In genomic region chr11:62621027-62621566, GRCh38 we compare ENCODE assay signal across 2 cellular contexts.
TF ChIP-seq lines count a peak whose summit lies in the region.

No MANE protein-coding gene starts in this region.

TF ChIP-seq in A549, 52 proteins besides CTCF, POLR2A, EP300 and RAD21:
- TF ChIP-seq, protein P1, sequence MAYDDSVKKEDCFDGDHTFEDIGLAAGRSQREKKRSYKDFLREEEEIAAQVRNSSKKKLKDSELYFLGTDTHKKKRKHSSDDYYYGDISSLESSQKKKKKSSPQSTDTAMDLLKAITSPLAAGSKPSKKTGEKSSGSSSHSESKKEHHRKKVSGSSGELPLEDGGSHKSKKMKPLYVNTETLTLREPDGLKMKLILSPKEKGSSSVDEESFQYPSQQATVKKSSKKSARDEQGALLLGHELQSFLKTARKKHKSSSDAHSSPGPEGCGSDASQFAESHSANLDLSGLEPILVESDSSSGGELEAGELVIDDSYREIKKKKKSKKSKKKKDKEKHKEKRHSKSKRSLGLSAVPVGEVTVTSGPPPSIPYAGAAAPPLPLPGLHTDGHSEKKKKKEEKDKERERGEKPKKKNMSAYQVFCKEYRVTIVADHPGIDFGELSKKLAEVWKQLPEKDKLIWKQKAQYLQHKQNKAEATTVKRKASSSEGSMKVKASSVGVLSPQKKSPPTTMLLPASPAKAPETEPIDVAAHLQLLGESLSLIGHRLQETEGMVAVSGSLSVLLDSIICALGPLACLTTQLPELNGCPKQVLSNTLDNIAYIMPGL (CRISPR knock-in tag; IDR thresholded peaks at IDR 0.05; ENCODE audit: borderline replicate concordance) = no peak
- peak; percentile 89 for TF ChIP-seq ZFP36 (IDR thresholded peaks at IDR 0.05; ENCODE audit: borderline replicate concordance, partially characterized antibody)
TF ChIP-seq in A549: peak in this region for 1.

TF ChIP-seq in IMR-90, 13 proteins besides CTCF, POLR2A, EP300 and RAD21:
- TF ChIP-seq FOS (IDR thresholded peaks at IDR 0.05; ENCODE audit: low read depth, low read length) (no peak), SMC3 (IDR thresholded peaks at IDR 0.05; ENCODE audit: low read depth, low read length) (no peak), RCOR1 (IDR thresholded peaks at IDR 0.05; ENCODE audit: insufficient replicate concordance, low read length) (no peak), MAFK (IDR thresholded peaks at IDR 0.05; ENCODE audit: low read depth, low read length) (no peak), CHD1 (IDR thresholded peaks at IDR 0.05; ENCODE audit: low read depth, low read length) (no peak), RFX5 (IDR thresholded peaks at IDR 0.05; ENCODE audit: low read depth, low read length) (no peak)
